9 cellular contexts compared by ENCODE assay signal in genomic region chr16:72832640-72833039, GRCh38.
DNase-seq lines count a peak whose midpoint lies in the region; ATAC-seq, FAIRE-seq and TF ChIP-seq lines count a peak whose summit lies in the region.
"Had no signal": no experiment of that assay in that cellular context is flagged by ENCODE, and none has a peak within 500 bp of the region (broad histone marks: within the 10 kb centered on the region; RNA-seq: fewer than 3 reads in every experiment).

No MANE protein-coding gene starts in this region.

- no peaks in the 10 kb centered on the region for H3K9me3 ChIP-seq in CD8-positive, alpha-beta memory T cell (ENCODE audit: low read length)
- no peaks in the 10 kb centered on the region for H3K9me3 ChIP-seq in adipocyte (ENCODE audit: control insufficient read depth, low read length)
- H3K9me3 ChIP-seq in left ventricle myocardium inferior (replicated peaks), result no peaks in the 10 kb centered on the region

- peak; percentile 11 to 63 (median 36) for DNase-seq in CD8-positive, alpha-beta memory T cell
- peak; percentile 54 for DNase-seq in GM19239 (ENCODE audit: insufficient read length, low spot score)
- DNase-seq in adipocyte (ENCODE audit: low read depth), result peak; percentile 91
- peak; percentile 83 for DNase-seq in left ventricle myocardium inferior
- peak; percentile 92 for DNase-seq in sciatic nerve (ENCODE audit: low spot score)

- no peaks in the 10 kb centered on the region for H3K9me3 Mint-ChIP-seq in CD8-positive, alpha-beta memory T cell

- no peaks in the 10 kb centered on the region for H3K4me1 Mint-ChIP-seq in CD8-positive, alpha-beta memory T cell

- TF ChIP-seq RAD21 in Ishikawa (IDR thresholded peaks at IDR 0.05; ENCODE audit: low read depth), result peak; percentile 95

- no peak for TF ChIP-seq EP300 in Ishikawa (IDR thresholded peaks at IDR 0.05; ENCODE audit: borderline replicate concordance)

- H3K4me1 ChIP-seq in CD8-positive, alpha-beta memory T cell (ENCODE audit: insufficient read depth, low read length), result no peaks in the 10 kb centered on the region
- H3K4me1 ChIP-seq in adipocyte (ENCODE audit: control insufficient read depth, insufficient read depth, low read length), result peaks cover 13% of the 10 kb centered on the region
- peaks cover 20% of the 10 kb centered on the region for H3K4me1 ChIP-seq in left ventricle myocardium inferior

- H3K36me3 Mint-ChIP-seq in CD8-positive, alpha-beta memory T cell, result no peaks in the 10 kb centered on the region
- H3K36me3 Mint-ChIP-seq: activated naive CD8-positive, alpha-beta T cell had no signal

- no peaks in the 10 kb centered on the region for H3K36me3 ChIP-seq in CD8-positive, alpha-beta memory T cell (ENCODE audit: insufficient read depth, low read length)
- H3K36me3 ChIP-seq in adipocyte (ENCODE audit: control insufficient read depth, insufficient read depth, low read length, severe bottlenecking) (peaks cover 6% of the 10 kb centered on the region), left ventricle myocardium inferior (peaks cover 9% of the 10 kb centered on the region)

- no peak overlapping the region for H3K27ac ChIP-seq in CD8-positive, alpha-beta memory T cell (ENCODE audit: low read depth, low read length)
- H3K27ac ChIP-seq in left ventricle myocardium inferior (replicated peaks), result peak overlapping the region; percentile 46

- H3K9ac ChIP-seq in adipocyte (ENCODE audit: low read length), result no peak overlapping the region

- peaks cover 0 to under 1% of the 10 kb centered on the region in 2 donors for H3K27me3 Mint-ChIP-seq in CD8-positive, alpha-beta memory T cell
- H3K27me3 Mint-ChIP-seq: activated naive CD8-positive, alpha-beta T cell had no signal

- H3K27me3 ChIP-seq in CD8-positive, alpha-beta memory T cell (ENCODE audit: insufficient read depth, low read length, poor library complexity, severe bottlenecking), result no peaks in the 10 kb centered on the region
- H3K27me3 ChIP-seq in adipocyte (replicated peaks; ENCODE audit: control insufficient read depth, insufficient read depth, low read length), result no peaks in the 10 kb centered on the region
- no peaks in the 10 kb centered on the region for H3K27me3 ChIP-seq in left ventricle myocardium inferior (ENCODE audit: low read depth)

- TF ChIP-seq CTCF in left ventricle myocardium inferior (IDR thresholded peaks at IDR 0.05; ENCODE audit: borderline replicate concordance), result peak; percentile 97

- POLR2A ChIA-PET in CD8-positive, alpha-beta memory T cell (lab: Charles Lee), result interaction anchor here (0.5 kb wide), 1 partner anchor 225 kb away, joined by 3 read pairs; no protein-coding TSS in a partner anchor

- no peak overlapping the region for H3K4me3 Mint-ChIP-seq in CD8-positive, alpha-beta memory T cell
- H3K4me3 Mint-ChIP-seq: activated naive CD8-positive, alpha-beta T cell had no signal

- CTCF ChIA-PET in CD8-positive, alpha-beta memory T cell (lab: Charles Lee), result interaction anchor here (0.7 to 1.7 kb wide), 17 partner anchors 9 to 167 kb away, joined by 3 to 14 read pairs (median 4); no protein-coding TSS in a partner anchor

- FAIRE-seq in GM19239 (lab: Jason Lieb, UNC), result peak; percentile 75

- ATAC-seq in SK-N-SH treated with all-trans-retinoic acid at 6 μM for 48 hours, result peak; percentile 96
- ATAC-seq in sciatic nerve, result peak; percentile 94
- ATAC-seq in HG03045 (IDR thresholded peaks at IDR 0.05; ENCODE audit: unreplicated experiment), result no peak

- H3K27ac Mint-ChIP-seq in CD8-positive, alpha-beta memory T cell, result no peak overlapping the region
- H3K27ac Mint-ChIP-seq: activated naive CD8-positive, alpha-beta T cell had no signal

- no peak overlapping the region for H3K4me3 ChIP-seq in CD8-positive, alpha-beta memory T cell (ENCODE audit: low read length)
- no peak overlapping the region for H3K4me3 ChIP-seq in adipocyte (ENCODE audit: low read length)
- no peak overlapping the region for H3K4me3 ChIP-seq in left ventricle myocardium inferior

- intact Hi-C loops in left ventricle myocardium inferior (cut with micrococcal nuclease), result loop anchor here (5.0 to 10.0 kb wide), 2 partner anchors 222 to 365 kb away; no protein-coding TSS in a partner anchor
- intact Hi-C loops in sciatic nerve (cut with DNase I), result no loop called here

TF ChIP-seq in Ishikawa, 13 proteins besides CTCF, POLR2A, EP300 and RAD21:
- TF ChIP-seq CREB1 (IDR thresholded peaks at IDR 0.05; ENCODE audit: low read depth), result no peak
- TF ChIP-seq, protein P1, sequence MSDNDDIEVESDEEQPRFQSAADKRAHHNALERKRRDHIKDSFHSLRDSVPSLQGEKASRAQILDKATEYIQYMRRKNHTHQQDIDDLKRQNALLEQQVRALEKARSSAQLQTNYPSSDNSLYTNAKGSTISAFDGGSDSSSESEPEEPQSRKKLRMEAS (IDR thresholded peaks at IDR 0.05), result no peak
- TF ChIP-seq REST (IDR thresholded peaks at IDR 0.05; ENCODE audit: low read depth), result no peak
- TF ChIP-seq CEBPB (IDR thresholded peaks at IDR 0.05), result no peak
- no peak for TF ChIP-seq YY1 (IDR thresholded peaks at IDR 0.05; ENCODE audit: low read depth)

TF ChIP-seq in SK-N-SH treated with all-trans-retinoic acid at 6 μM for 48 hours, 23 proteins besides CTCF, POLR2A, EP300 and RAD21:
- TF ChIP-seq GLIS3 (CRISPR knock-in tag; IDR thresholded peaks at IDR 0.05), result no peak

Comparison
In these comparisons a context has a peak if more than half of its experiments do, and no peak if none do; other contexts are left out.
1. DNase-seq: peak in every context shown above with its lines; median percentile 92 in sciatic nerve; 91 in adipocyte; 83 in left ventricle myocardium inferior; 54 in GM19239; 36 in CD8-positive, alpha-beta memory T cell.